In genomic region chr17:82939213-82940030, GRCh38 we compare ENCODE assay signal across 18 cellular contexts.
DNase-seq lines count a peak whose midpoint lies in the region; ATAC-seq, FAIRE-seq and TF ChIP-seq lines count a peak whose summit lies in the region.
"Had no signal": no experiment of that assay in that cellular context is flagged by ENCODE, and none has a peak within 500 bp of the region (broad histone marks: within the 10 kb centered on the region; RNA-seq: fewer than 3 reads in every experiment).

No MANE protein-coding gene starts in this region.

- POLR2A ChIA-PET in HepG2 (lab: Yijun Ruan, JAX) = no interaction called here
- POLR2A ChIA-PET in activated CD4-positive, alpha-beta memory T cell treated with anti-CD3 and anti-CD28 coated beads, Interleukin-2, amount 10 ng/mL, durations not matched to agents 7 days and 5 days (lab: Charles Lee) = no interaction called here

- WGBS in HepG2 (ENCODE audit: low lambda C conversion rate) = 91% methylated on average over 29 of the region's 29 CpGs

- FAIRE-seq in HepG2 (lab: Jason Lieb, UNC) = no peak
- FAIRE-seq: HTR-8/SVneo had no signal

- no peak for TF ChIP-seq POLR2A in HepG2 (IDR thresholded peaks at IDR 0.05; ENCODE audit: insufficient read depth in 1 of 2, low read depth in 2 of 2, low read length in 2 of 2)

- no peak for ATAC-seq in activated T-cell treated with anti-CD3 and anti-CD28 coated beads, Interleukin-2, amount 50 U/mL, for 4 hours
- no peak; the same call in 2 of the 3 replicates for ATAC-seq in HepG2
- ATAC-seq in sciatic nerve = no peak
- ATAC-seq in HG03521 (IDR thresholded peaks at IDR 0.05; ENCODE audit: unreplicated experiment) = no peak

- H3K9me3 ChIP-seq in HepG2 (ENCODE audit: low read length) = peaks cover 2% of the 10 kb centered on the region

- H3K4me1 Mint-ChIP-seq in activated T-cell treated with anti-CD3 and anti-CD28 coated beads, Interleukin-2, amount 50 U/mL, for 24 hours (ENCODE audit: low read depth) = no peaks in the 10 kb centered on the region
- no peaks in the 10 kb centered on the region for H3K4me1 Mint-ChIP-seq in activated T-cell treated with anti-CD3 and anti-CD28 coated beads, Interleukin-2, amount 50 U/mL, for 4 hours (ENCODE audit: low read depth)
- no peaks in the 10 kb centered on the region for H3K4me1 Mint-ChIP-seq in activated CD4-positive, alpha-beta memory T cell treated with anti-CD3 and anti-CD28 coated beads, Interleukin-2, amount 10 ng/mL, durations not matched to agents 7 days and 5 days

- H3K27me3 ChIP-seq in HepG2 (ENCODE audit: control insufficient read depth in 1 of 2, insufficient read depth in 2 of 2, low read length in 2 of 2) = no peaks in the 10 kb centered on the region
- H3K27me3 ChIP-seq: tibial artery had no signal

- TF ChIP-seq EP300 in HepG2 (IDR thresholded peaks at IDR 0.05; ENCODE audit: low read depth in 2 of 2, low read length in 2 of 2) (no peak), HepG2 (CRISPR knock-in tag; IDR thresholded peaks at IDR 0.05; ENCODE audit: borderline replicate concordance) (no peak)

- peaks cover 24 to 72% of the 10 kb centered on the region in 2 experiments for H3K36me3 ChIP-seq in HepG2 (replicated peaks in 1 of 2; ENCODE audit: control insufficient read depth in 1 of 2, insufficient read depth in 2 of 2, low read length in 2 of 2)

- CTCF ChIA-PET in HepG2 (lab: Yijun Ruan, JAX; ENCODE audit: low intra/inter-chr PET ratio, low total read pairs) = no interaction called here
- CTCF ChIA-PET in activated CD4-positive, alpha-beta memory T cell treated with anti-CD3 and anti-CD28 coated beads, Interleukin-2, amount 10 ng/mL, durations not matched to agents 7 days and 5 days (lab: Charles Lee) = no interaction called here

- intact Hi-C loops in HepG2 (cut with micrococcal nuclease; ENCODE audit: unreplicated experiment) (no loop called here), sciatic nerve (cut with DNase I) (no loop called here)

- no peaks in the 10 kb centered on the region for H3K27me3 Mint-ChIP-seq in activated T-cell treated with anti-CD3 and anti-CD28 coated beads, Interleukin-2, amount 50 U/mL, for 24 hours
- H3K27me3 Mint-ChIP-seq in activated T-cell treated with anti-CD3 and anti-CD28 coated beads, Interleukin-2, amount 50 U/mL, for 4 hours (ENCODE audit: low read depth) = no peaks in the 10 kb centered on the region
- H3K27me3 Mint-ChIP-seq in activated CD4-positive, alpha-beta memory T cell treated with anti-CD3 and anti-CD28 coated beads, Interleukin-2, amount 10 ng/mL, durations not matched to agents 7 days and 5 days = no peaks in the 10 kb centered on the region
- H3K27me3 Mint-ChIP-seq: CD4-positive, alpha-beta memory T cell; naive B cell had no signal

- H3K4me3 Mint-ChIP-seq in activated T-cell treated with anti-CD3 and anti-CD28 coated beads, Interleukin-2, amount 50 U/mL, for 24 hours = no peak overlapping the region
- no peak overlapping the region for H3K4me3 Mint-ChIP-seq in activated T-cell treated with anti-CD3 and anti-CD28 coated beads, Interleukin-2, amount 50 U/mL, for 4 hours
- no peak overlapping the region for H3K4me3 Mint-ChIP-seq in activated CD4-positive, alpha-beta memory T cell treated with anti-CD3 and anti-CD28 coated beads, Interleukin-2, amount 10 ng/mL, durations not matched to agents 7 days and 5 days
- H3K4me3 Mint-ChIP-seq: CD4-positive, alpha-beta memory T cell; naive B cell had no signal

- H3K27ac Mint-ChIP-seq in activated T-cell treated with anti-CD3 and anti-CD28 coated beads, Interleukin-2, amount 50 U/mL, for 24 hours = no peak overlapping the region
- no peak overlapping the region for H3K27ac Mint-ChIP-seq in activated CD4-positive, alpha-beta memory T cell treated with anti-CD3 and anti-CD28 coated beads, Interleukin-2, amount 10 ng/mL, durations not matched to agents 7 days and 5 days

- H3K4me3 ChIP-seq in HepG2 (replicated peaks in 1 of 3; ENCODE audit: insufficient read depth in 1 of 3, low read depth in 2 of 3, low read length in 3 of 3) = no peak overlapping the region
- H3K4me3 ChIP-seq: tibial artery had no signal

- peaks cover 10% of the 10 kb centered on the region for H3K9me3 Mint-ChIP-seq in activated T-cell treated with anti-CD3 and anti-CD28 coated beads, Interleukin-2, amount 50 U/mL, for 24 hours
- peaks cover 8% of the 10 kb centered on the region for H3K9me3 Mint-ChIP-seq in activated T-cell treated with anti-CD3 and anti-CD28 coated beads, Interleukin-2, amount 50 U/mL, for 4 hours
- H3K9me3 Mint-ChIP-seq in activated CD4-positive, alpha-beta memory T cell treated with anti-CD3 and anti-CD28 coated beads, Interleukin-2, amount 10 ng/mL, durations not matched to agents 7 days and 5 days = peaks cover 3% of the 10 kb centered on the region

- TF ChIP-seq CTCF in VCaP (conservative IDR thresholded peaks at IDR 0.05) = no peak
- TF ChIP-seq CTCF in HepG2 (CRISPR knock-in tag; IDR thresholded peaks at IDR 0.05) = no peak

- peaks cover 94% of the 10 kb centered on the region for H3K36me3 Mint-ChIP-seq in activated T-cell treated with anti-CD3 and anti-CD28 coated beads, Interleukin-2, amount 50 U/mL, for 24 hours (ENCODE audit: low read depth)
- H3K36me3 Mint-ChIP-seq in activated T-cell treated with anti-CD3 and anti-CD28 coated beads, Interleukin-2, amount 50 U/mL, for 4 hours (ENCODE audit: insufficient read depth) = peaks cover 65% of the 10 kb centered on the region
- peaks cover 62% of the 10 kb centered on the region for H3K36me3 Mint-ChIP-seq in activated CD4-positive, alpha-beta memory T cell treated with anti-CD3 and anti-CD28 coated beads, Interleukin-2, amount 10 ng/mL, durations not matched to agents 7 days and 5 days (ENCODE audit: low read depth)

- TF ChIP-seq RAD21 in HepG2 (CRISPR knock-in tag; IDR thresholded peaks at IDR 0.05) = no peak

- no peak overlapping the region for H2AFZ ChIP-seq in HepG2 (ENCODE audit: low read length)

- H3K27ac ChIP-seq in VCaP (peak overlapping the region; percentile 74), HepG2 (ENCODE audit: extremely low read length, insufficient read depth, low read length) (no peak overlapping the region)
- H3K27ac ChIP-seq: tibial artery had no signal

- no peaks in the 10 kb centered on the region for H3K4me1 ChIP-seq in HepG2 (ENCODE audit: insufficient read depth, low read length)
- H3K4me1 ChIP-seq: tibial artery had no signal

- H3K79me2 ChIP-seq in HepG2 (ENCODE audit: insufficient read depth, low read length) = no peaks in the 10 kb centered on the region

- H4K20me1 ChIP-seq in HepG2 (ENCODE audit: insufficient read depth, low read length) = no peaks in the 10 kb centered on the region

- no peak overlapping the region for H3K9ac ChIP-seq in HepG2 (ENCODE audit: insufficient read depth, low read depth, low read length)

- in situ Hi-C loops in HepG2 (cut with HindIII; ENCODE audit: extremely low pct_ligation_motif_present, low pct_unique_long_range_greater_than_20kb) = no loop called here

- H3K4me2 ChIP-seq in HepG2 (ENCODE audit: low read depth, low read length) = no peak overlapping the region

- peak; percentile 24 for DNase-seq in activated T-cell treated with anti-CD3 and anti-CD28 coated beads, Interleukin-2, amount 50 U/mL, for 24 hours
- DNase-seq in activated T-cell treated with anti-CD3 and anti-CD28 coated beads, Interleukin-2, amount 50 U/mL, for 4 hours = no peak
- DNase-seq in HepG2 (ENCODE audit: low spot score) = no peak
- DNase-seq in sciatic nerve (ENCODE audit: low spot score) = peak; percentile 52
- no peak for DNase-seq in activated gamma-delta T cell treated with Interleukin-2 at 50 U/mL for 16 hours
- no peak for DNase-seq in activated CD4-positive, alpha-beta memory T cell treated with anti-CD3 and anti-CD28 coated beads, Interleukin-2, amount 10 ng/mL, durations not matched to agents 7 days and 5 days
- DNase-seq: CD4-positive, alpha-beta memory T cell; cerebellar nuclear complex; effector memory CD4-positive, alpha-beta T cell; naive B cell; NCI-H1105; NCI-H2171; NCI-H774; stimulated activated naive CD4-positive, alpha-beta T cell had no signal

- no TSS peak for BruUV-seq in HepG2 (replicated peaks; lab: Mats Ljungman, UMichigan)

TF ChIP-seq in HepG2, 621 proteins besides CTCF, POLR2A, EP300 and RAD21 (continues in another document):
- TF ChIP-seq RFX5 (IDR thresholded peaks at IDR 0.05; ENCODE audit: low read depth, low read length) = no peak
- TF ChIP-seq BHLHE40 (IDR thresholded peaks at IDR 0.05; ENCODE audit: low read length) = no peak
- peak; percentile 71 for TF ChIP-seq RBM22 (optimal IDR thresholded peaks at IDR 0.05; ENCODE audit: low read length)
- TF ChIP-seq ZNF564 (CRISPR knock-in tag; IDR thresholded peaks at IDR 0.05) = no peak
- TF ChIP-seq TSC22D2 (CRISPR knock-in tag; IDR thresholded peaks at IDR 0.05; ENCODE audit: borderline replicate concordance) = no peak
- no peak for TF ChIP-seq FOXJ3 (CRISPR knock-in tag; IDR thresholded peaks at IDR 0.05; ENCODE audit: borderline replicate concordance)

Comparison
In these comparisons a context has a peak if more than half of its experiments do, and no peak if none do; other contexts are left out.
1. DNase-seq: peak in activated T-cell treated with anti-CD3 and anti-CD28 coated beads, Interleukin-2, amount 50 U/mL, for 24 hours (single experiment) and sciatic nerve (single experiment); none in activated T-cell treated with anti-CD3 and anti-CD28 coated beads, Interleukin-2, amount 50 U/mL, for 4 hours (single experiment), HepG2 (single experiment), activated gamma-delta T cell treated with Interleukin-2 at 50 U/mL for 16 hours (single experiment) and activated CD4-positive, alpha-beta memory T cell treated with anti-CD3 and anti-CD28 coated beads, Interleukin-2, amount 10 ng/mL, durations not matched to agents 7 days and 5 days (single experiment).